8 cellular contexts compared by ENCODE assay signal in genomic region chr12:11545438-11546330, GRCh38.
DNase-seq lines count a peak whose midpoint lies in the region; ATAC-seq and TF ChIP-seq lines count a peak whose summit lies in the region.

No MANE protein-coding gene starts in this region.

- no peak overlapping the region for H3K18ac ChIP-seq in mesenchymal stem cell (ENCODE audit: low read depth in 1 of 2, low read length in 2 of 2)

- H3K36me3 Mint-ChIP-seq in CD4-positive, alpha-beta memory T cell, result no peaks in the 10 kb centered on the region

- H3K36me3 ChIP-seq in CD4-positive, alpha-beta memory T cell (ENCODE audit: insufficient read depth, low read length), result no peaks in the 10 kb centered on the region
- H3K36me3 ChIP-seq in mesenchymal stem cell (ENCODE audit: control insufficient read depth in 1 of 2, insufficient read depth in 2 of 2, low read depth in 1 of 2, low read length in 2 of 2) (no peaks in the 10 kb centered on the region), prostate gland (no peaks in the 10 kb centered on the region)

- TF ChIP-seq POLR2A in prostate gland (IDR thresholded peaks at IDR 0.05), result no peak

- no peak overlapping the region for H2AFZ ChIP-seq in mesenchymal stem cell (ENCODE audit: low read depth, low read length)

- H4K91ac ChIP-seq in mesenchymal stem cell (ENCODE audit: low read length), result peak overlapping the region; percentile 11

- H3K27ac ChIP-seq in CD4-positive, alpha-beta memory T cell (ENCODE audit: low read depth, low read length), result peak overlapping the region; percentile 57
- no peak overlapping the region for H3K27ac ChIP-seq in mesenchymal stem cell (ENCODE audit: low read length, poor library complexity, severe bottlenecking)
- no peak overlapping the region for H3K27ac ChIP-seq in prostate gland

- 50% methylated on average over 6 of the region's 6 CpGs for WGBS in mesenchymal stem cell
- WGBS in prostate gland, result 65% methylated on average over 6 of the region's 6 CpGs

- POLR2A ChIA-PET in CD4-positive, alpha-beta memory T cell (lab: Charles Lee; ENCODE audit: partially characterized antibody), result interaction anchor here (0.5 to 3.0 kb wide), 23 partner anchors 9 to 1333 kb away, joined by 3 to 21 read pairs (median 4); partner anchors contain the start of genes BORCS5, ETV6, GABARAPL1 and LRP6

- no peak overlapping the region for H2AK5ac ChIP-seq in mesenchymal stem cell (ENCODE audit: low read length, severe bottlenecking)

- no peaks in the 10 kb centered on the region for H3K27me3 Mint-ChIP-seq in CD4-positive, alpha-beta memory T cell

- no peak overlapping the region for H3K4me2 ChIP-seq in mesenchymal stem cell (ENCODE audit: low read length, poor library complexity, severe bottlenecking)

- no peak overlapping the region for H2BK12ac ChIP-seq in mesenchymal stem cell (ENCODE audit: low read length in 2 of 2)

- H3K27ac Mint-ChIP-seq in CD4-positive, alpha-beta memory T cell, result peak overlapping the region; percentile 94 to 99 (median 96)

- H3K9me3 ChIP-seq in CD4-positive, alpha-beta memory T cell (ENCODE audit: control insufficient read depth in 1 of 2, low read length in 2 of 2), result no peaks in the 10 kb centered on the region
- H3K9me3 ChIP-seq in mesenchymal stem cell (ENCODE audit: control insufficient read depth, low read length) (no peaks in the 10 kb centered on the region), prostate gland (no peaks in the 10 kb centered on the region)

- H2BK120ac ChIP-seq in mesenchymal stem cell (ENCODE audit: low read depth, low read length), result no peak overlapping the region

- H3K4me1 Mint-ChIP-seq in CD4-positive, alpha-beta memory T cell, result peaks cover 32 to 68% (median 52%) of the 10 kb centered on the region in 4 donors

- no peaks in the 10 kb centered on the region for H3K27me3 ChIP-seq in CD4-positive, alpha-beta memory T cell (ENCODE audit: insufficient read depth, low read length)
- H3K27me3 ChIP-seq in mesenchymal stem cell (ENCODE audit: control insufficient read depth in 1 of 2, insufficient read depth in 1 of 2, low read length in 2 of 2), result no peaks in the 10 kb centered on the region
- H3K27me3 ChIP-seq in prostate gland (replicated peaks; ENCODE audit: insufficient read depth), result no peaks in the 10 kb centered on the region

- CTCF ChIA-PET in CD4-positive, alpha-beta memory T cell (lab: Charles Lee; ENCODE audit: partially characterized antibody), result interaction anchor here (0.5 to 3.6 kb wide), 11 partner anchors 11 to 1042 kb away, joined by 3 to 30 read pairs (median 4); no protein-coding TSS in a partner anchor

- no peak overlapping the region for H3K14ac ChIP-seq in mesenchymal stem cell (ENCODE audit: low read length in 2 of 2)

- no peaks in the 10 kb centered on the region for H3K79me1 ChIP-seq in mesenchymal stem cell (replicated peaks; ENCODE audit: low read length, poor library complexity, severe bottlenecking)

- no peak overlapping the region for H2BK15ac ChIP-seq in mesenchymal stem cell (ENCODE audit: low read depth, poor library complexity, severe bottlenecking)

- peak; percentile 72 for ATAC-seq in GM19328 (IDR thresholded peaks at IDR 0.05; ENCODE audit: unreplicated experiment)
- ATAC-seq in HG03354 (IDR thresholded peaks at IDR 0.05; ENCODE audit: poor library complexity, severe bottlenecking, unreplicated experiment), result peak; percentile 77

- DNase-seq in CD4-positive, alpha-beta memory T cell, result peak; percentile 78 to 82 (median 80)
- DNase-seq in activated CD8-positive, alpha-beta memory T cell treated with anti-CD3 and anti-CD28 coated beads, Interleukin-2, amount 50 U/mL, for 1 hour (ENCODE audit: extremely low read depth), result peak; percentile 13
- DNase-seq in mesenchymal stem cell (no peak), prostate gland (ENCODE audit: low spot score) (no peak), NCI-H774 (lab: John Stamatoyannopoulos, UW) (no peak), GOT3 (lab: John Stamatoyannopoulos, UW) (no peak)

- H3K4me3 Mint-ChIP-seq in CD4-positive, alpha-beta memory T cell, result peak overlapping the region; percentile 71 to 88 (median 78)

- peaks cover 55% of the 10 kb centered on the region for H3K4me1 ChIP-seq in CD4-positive, alpha-beta memory T cell (ENCODE audit: insufficient read depth, low read length)
- H3K4me1 ChIP-seq in mesenchymal stem cell (ENCODE audit: control insufficient read depth, insufficient read depth, low read depth, low read length) (no peaks in the 10 kb centered on the region), prostate gland (replicated peaks) (no peaks in the 10 kb centered on the region)

- no peak overlapping the region for H3K23ac ChIP-seq in mesenchymal stem cell (ENCODE audit: low read length in 2 of 2)

- H3K9me3 Mint-ChIP-seq in CD4-positive, alpha-beta memory T cell, result peaks cover 0 to 2% (median 0%) of the 10 kb centered on the region in 8 donors

- H3K4me3 ChIP-seq in CD4-positive, alpha-beta memory T cell (ENCODE audit: low read length in 2 of 2), result peak overlapping the region in 1 of 2 donors; percentile 14
- H3K4me3 ChIP-seq in mesenchymal stem cell (ENCODE audit: insufficient read depth in 1 of 2, low read depth in 1 of 2, low read length in 2 of 2), result no peak overlapping the region
- no peak overlapping the region for H3K4me3 ChIP-seq in prostate gland

- TF ChIP-seq CTCF in prostate gland (IDR thresholded peaks at IDR 0.05), result no peak

- H4K8ac ChIP-seq in mesenchymal stem cell (ENCODE audit: low read length), result peak overlapping the region; percentile 40

- H3K4ac ChIP-seq in mesenchymal stem cell (ENCODE audit: low read depth in 1 of 2, low read length in 2 of 2), result no peak overlapping the region

- intact Hi-C loops in CD4-positive, alpha-beta memory T cell (cut with micrococcal nuclease), result loop anchor here (1.0 to 5.0 kb wide), 4 partner anchors 9 to 373 kb away; partner anchors contain the start of gene SMIM10L1
- intact Hi-C loops in prostate gland (cut with DNase I), result no loop called here

- H3K9ac ChIP-seq in mesenchymal stem cell (ENCODE audit: low read length), result no peak overlapping the region

- no peak overlapping the region for H2BK5ac ChIP-seq in mesenchymal stem cell (ENCODE audit: low read depth, low read length, poor library complexity, severe bottlenecking)

Comparison
In these comparisons a context has a peak if more than half of its experiments do, and no peak if none do; other contexts are left out.
1. DNase-seq: peak in CD4-positive, alpha-beta memory T cell (5 of 5) and activated CD8-positive, alpha-beta memory T cell treated with anti-CD3 and anti-CD28 coated beads, Interleukin-2, amount 50 U/mL, for 1 hour (single experiment); none in mesenchymal stem cell (single experiment), prostate gland (single experiment), NCI-H774 (single experiment) and GOT3 (single experiment).